Comparison of ENCODE assay signal across 2 cellular contexts in the genomic region with DNA sequence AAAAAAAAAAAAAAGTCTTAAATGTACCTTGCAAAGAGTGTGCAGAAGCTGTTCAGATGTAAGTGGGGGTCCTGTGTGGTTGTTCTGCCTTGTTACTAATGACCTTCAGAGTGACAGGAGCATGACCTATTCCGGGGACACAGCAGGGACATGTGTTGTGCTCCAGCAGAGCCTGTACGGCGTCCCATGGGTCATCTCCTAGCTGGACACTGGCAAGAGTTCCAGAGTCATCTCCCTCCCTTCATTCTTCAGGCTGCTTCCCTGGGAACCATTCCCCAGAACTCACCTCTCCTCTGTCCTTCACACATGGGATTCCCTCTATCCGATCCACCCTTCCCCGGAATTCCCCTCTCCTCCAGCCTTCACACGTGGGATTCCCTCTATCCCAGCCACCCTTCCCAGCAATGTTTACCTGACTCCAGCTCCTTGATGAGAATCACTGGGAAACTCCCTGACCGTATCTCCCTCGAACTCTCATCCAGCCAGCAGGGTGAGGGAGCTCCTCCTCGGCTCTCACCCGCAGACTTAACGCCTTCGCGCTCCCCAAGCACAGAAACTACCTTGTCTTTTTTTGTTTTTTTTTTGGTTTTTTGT.
TF ChIP-seq lines count a peak whose summit lies in the region.

No MANE protein-coding gene starts in this region.

TF ChIP-seq in liver, 16 proteins besides CTCF, POLR2A, EP300 and RAD21:
- peak; percentile 29 for TF ChIP-seq NR2F2 (IDR thresholded peaks at IDR 0.05)
- TF ChIP-seq TAF1 (conservative IDR thresholded peaks at IDR 0.05) = no peak

TF ChIP-seq in HepG2, 621 proteins besides CTCF, POLR2A, EP300 and RAD21:
- no peak for TF ChIP-seq ZSCAN9 (CRISPR knock-in tag; IDR thresholded peaks at IDR 0.05; ENCODE audit: borderline replicate concordance)
- TF ChIP-seq SUZ12 (IDR thresholded peaks at IDR 0.05; ENCODE audit: low read depth, low read length) = no peak
- TF ChIP-seq, protein P1, sequence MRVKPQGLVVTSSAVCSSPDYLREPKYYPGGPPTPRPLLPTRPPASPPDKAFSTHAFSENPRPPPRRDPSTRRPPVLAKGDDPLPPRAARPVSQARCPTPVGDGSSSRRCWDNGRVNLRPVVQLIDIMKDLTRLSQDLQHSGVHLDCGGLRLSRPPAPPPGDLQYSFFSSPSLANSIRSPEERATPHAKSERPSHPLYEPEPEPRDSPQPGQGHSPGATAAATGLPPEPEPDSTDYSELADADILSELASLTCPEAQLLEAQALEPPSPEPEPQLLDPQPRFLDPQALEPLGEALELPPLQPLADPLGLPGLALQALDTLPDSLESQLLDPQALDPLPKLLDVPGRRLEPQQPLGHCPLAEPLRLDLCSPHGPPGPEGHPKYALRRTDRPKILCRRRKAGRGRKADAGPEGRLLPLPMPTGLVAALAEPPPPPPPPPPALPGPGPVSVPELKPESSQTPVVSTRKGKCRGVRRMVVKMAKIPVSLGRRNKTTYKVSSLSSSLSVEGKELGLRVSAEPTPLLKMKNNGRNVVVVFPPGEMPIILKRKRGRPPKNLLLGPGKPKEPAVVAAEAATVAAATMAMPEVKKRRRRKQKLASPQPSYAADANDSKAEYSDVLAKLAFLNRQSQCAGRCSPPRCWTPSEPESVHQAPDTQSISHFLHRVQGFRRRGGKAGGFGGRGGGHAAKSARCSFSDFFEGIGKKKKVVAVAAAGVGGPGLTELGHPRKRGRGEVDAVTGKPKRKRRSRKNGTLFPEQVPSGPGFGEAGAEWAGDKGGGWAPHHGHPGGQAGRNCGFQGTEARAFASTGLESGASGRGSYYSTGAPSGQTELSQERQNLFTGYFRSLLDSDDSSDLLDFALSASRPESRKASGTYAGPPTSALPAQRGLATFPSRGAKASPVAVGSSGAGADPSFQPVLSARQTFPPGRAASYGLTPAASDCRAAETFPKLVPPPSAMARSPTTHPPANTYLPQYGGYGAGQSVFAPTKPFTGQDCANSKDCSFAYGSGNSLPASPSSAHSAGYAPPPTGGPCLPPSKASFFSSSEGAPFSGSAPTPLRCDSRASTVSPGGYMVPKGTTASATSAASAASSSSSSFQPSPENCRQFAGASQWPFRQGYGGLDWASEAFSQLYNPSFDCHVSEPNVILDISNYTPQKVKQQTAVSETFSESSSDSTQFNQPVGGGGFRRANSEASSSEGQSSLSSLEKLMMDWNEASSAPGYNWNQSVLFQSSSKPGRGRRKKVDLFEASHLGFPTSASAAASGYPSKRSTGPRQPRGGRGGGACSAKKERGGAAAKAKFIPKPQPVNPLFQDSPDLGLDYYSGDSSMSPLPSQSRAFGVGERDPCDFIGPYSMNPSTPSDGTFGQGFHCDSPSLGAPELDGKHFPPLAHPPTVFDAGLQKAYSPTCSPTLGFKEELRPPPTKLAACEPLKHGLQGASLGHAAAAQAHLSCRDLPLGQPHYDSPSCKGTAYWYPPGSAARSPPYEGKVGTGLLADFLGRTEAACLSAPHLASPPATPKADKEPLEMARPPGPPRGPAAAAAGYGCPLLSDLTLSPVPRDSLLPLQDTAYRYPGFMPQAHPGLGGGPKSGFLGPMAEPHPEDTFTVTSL (CRISPR knock-in tag; IDR thresholded peaks at IDR 0.05; ENCODE audit: borderline replicate concordance) = no peak
- TF ChIP-seq ZNF251 (CRISPR knock-in tag; IDR thresholded peaks at IDR 0.05) = no peak
- TF ChIP-seq, protein P2, sequence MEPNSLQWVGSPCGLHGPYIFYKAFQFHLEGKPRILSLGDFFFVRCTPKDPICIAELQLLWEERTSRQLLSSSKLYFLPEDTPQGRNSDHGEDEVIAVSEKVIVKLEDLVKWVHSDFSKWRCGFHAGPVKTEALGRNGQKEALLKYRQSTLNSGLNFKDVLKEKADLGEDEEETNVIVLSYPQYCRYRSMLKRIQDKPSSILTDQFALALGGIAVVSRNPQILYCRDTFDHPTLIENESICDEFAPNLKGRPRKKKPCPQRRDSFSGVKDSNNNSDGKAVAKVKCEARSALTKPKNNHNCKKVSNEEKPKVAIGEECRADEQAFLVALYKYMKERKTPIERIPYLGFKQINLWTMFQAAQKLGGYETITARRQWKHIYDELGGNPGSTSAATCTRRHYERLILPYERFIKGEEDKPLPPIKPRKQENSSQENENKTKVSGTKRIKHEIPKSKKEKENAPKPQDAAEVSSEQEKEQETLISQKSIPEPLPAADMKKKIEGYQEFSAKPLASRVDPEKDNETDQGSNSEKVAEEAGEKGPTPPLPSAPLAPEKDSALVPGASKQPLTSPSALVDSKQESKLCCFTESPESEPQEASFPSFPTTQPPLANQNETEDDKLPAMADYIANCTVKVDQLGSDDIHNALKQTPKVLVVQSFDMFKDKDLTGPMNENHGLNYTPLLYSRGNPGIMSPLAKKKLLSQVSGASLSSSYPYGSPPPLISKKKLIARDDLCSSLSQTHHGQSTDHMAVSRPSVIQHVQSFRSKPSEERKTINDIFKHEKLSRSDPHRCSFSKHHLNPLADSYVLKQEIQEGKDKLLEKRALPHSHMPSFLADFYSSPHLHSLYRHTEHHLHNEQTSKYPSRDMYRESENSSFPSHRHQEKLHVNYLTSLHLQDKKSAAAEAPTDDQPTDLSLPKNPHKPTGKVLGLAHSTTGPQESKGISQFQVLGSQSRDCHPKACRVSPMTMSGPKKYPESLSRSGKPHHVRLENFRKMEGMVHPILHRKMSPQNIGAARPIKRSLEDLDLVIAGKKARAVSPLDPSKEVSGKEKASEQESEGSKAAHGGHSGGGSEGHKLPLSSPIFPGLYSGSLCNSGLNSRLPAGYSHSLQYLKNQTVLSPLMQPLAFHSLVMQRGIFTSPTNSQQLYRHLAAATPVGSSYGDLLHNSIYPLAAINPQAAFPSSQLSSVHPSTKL (CRISPR knock-in tag; IDR thresholded peaks at IDR 0.05) = no peak
- no peak for TF ChIP-seq TRIM24 (CRISPR knock-in tag; IDR thresholded peaks at IDR 0.05)
- TF ChIP-seq, protein P3, sequence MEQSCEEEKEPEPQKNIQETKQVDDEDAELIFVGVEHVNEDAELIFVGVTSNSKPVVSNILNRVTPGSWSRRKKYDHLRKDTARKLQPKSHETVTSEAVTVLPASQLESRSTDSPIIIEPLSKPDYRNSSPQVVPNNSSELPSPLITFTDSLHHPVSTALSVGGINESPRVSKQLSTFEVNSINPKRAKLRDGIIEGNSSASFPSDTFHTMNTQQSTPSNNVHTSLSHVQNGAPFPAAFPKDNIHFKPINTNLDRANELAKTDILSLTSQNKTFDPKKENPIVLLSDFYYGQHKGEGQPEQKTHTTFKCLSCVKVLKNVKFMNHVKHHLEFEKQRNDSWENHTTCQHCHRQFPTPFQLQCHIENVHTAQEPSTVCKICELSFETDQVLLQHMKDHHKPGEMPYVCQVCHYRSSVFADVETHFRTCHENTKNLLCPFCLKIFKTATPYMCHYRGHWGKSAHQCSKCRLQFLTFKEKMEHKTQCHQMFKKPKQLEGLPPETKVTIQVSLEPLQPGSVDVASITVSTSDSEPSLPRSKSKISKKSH (CRISPR knock-in tag; IDR thresholded peaks at IDR 0.05; ENCODE audit: borderline replicate concordance) = no peak
- no peak for TF ChIP-seq EZH2 (conservative IDR thresholded peaks at IDR 0.05; ENCODE audit: low read depth, low read length)
- TF ChIP-seq TCF7 (IDR thresholded peaks at IDR 0.05; ENCODE audit: low read depth) = no peak
- TF ChIP-seq RARG (CRISPR knock-in tag; IDR thresholded peaks at IDR 0.05; ENCODE audit: low read depth) = no peak
- no peak for TF ChIP-seq ZNF260 (CRISPR knock-in tag; IDR thresholded peaks at IDR 0.05; ENCODE audit: borderline replicate concordance, low read depth)
- TF ChIP-seq GFI1 (CRISPR knock-in tag; IDR thresholded peaks at IDR 0.05; ENCODE audit: borderline replicate concordance) = no peak
- TF ChIP-seq GATA4 (IDR thresholded peaks at IDR 0.05; ENCODE audit: borderline replicate concordance, low read depth) = no peak
- TF ChIP-seq KMT2B (CRISPR knock-in tag; IDR thresholded peaks at IDR 0.05) = no peak
- TF ChIP-seq NFATC3 (CRISPR knock-in tag; IDR thresholded peaks at IDR 0.05) = no peak
- TF ChIP-seq, protein P4, sequence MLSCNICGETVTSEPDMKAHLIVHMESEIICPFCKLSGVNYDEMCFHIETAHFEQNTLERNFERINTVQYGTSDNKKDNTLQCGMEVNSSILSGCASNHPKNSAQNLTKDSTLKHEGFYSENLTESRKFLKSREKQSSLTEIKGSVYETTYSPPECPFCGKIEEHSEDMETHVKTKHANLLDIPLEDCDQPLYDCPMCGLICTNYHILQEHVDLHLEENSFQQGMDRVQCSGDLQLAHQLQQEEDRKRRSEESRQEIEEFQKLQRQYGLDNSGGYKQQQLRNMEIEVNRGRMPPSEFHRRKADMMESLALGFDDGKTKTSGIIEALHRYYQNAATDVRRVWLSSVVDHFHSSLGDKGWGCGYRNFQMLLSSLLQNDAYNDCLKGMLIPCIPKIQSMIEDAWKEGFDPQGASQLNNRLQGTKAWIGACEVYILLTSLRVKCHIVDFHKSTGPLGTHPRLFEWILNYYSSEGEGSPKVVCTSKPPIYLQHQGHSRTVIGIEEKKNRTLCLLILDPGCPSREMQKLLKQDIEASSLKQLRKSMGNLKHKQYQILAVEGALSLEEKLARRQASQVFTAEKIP (CRISPR knock-in tag; IDR thresholded peaks at IDR 0.05; ENCODE audit: borderline replicate concordance) = no peak
TF ChIP-seq in HepG2: peak in this region for 0.
